Comparison of ENCODE assay signal across 10 cellular contexts in genomic region chr15:39084683-39085530, GRCh38.
DNase-seq lines count a peak whose midpoint lies in the region; ATAC-seq lines count a peak whose summit lies in the region.
"Had no signal": no experiment of that assay in that cellular context is flagged by ENCODE, and none has a peak within 500 bp of the region (broad histone marks: within the 10 kb centered on the region; RNA-seq: fewer than 3 reads in every experiment).

No MANE protein-coding gene starts in this region.

- H3K27ac ChIP-seq in substantia nigra (ENCODE audit: low read depth, low read length, poor library complexity, severe bottlenecking), result no peak overlapping the region
- H3K27ac ChIP-seq: BLaER1 had no signal

- no peak overlapping the region for H3K4me3 Mint-ChIP-seq in stimulated activated naive CD8-positive, alpha-beta T cell treated with anti-CD3 and anti-CD28 coated beads, Interleukin-15, amount 100 ng/mL, for 72 hours

- peaks cover 19% of the 10 kb centered on the region for H3K27me3 Mint-ChIP-seq in stimulated activated naive CD8-positive, alpha-beta T cell treated with anti-CD3 and anti-CD28 coated beads, Interleukin-15, amount 100 ng/mL, for 72 hours

- DNase-seq in stimulated activated naive CD8-positive, alpha-beta T cell treated with anti-CD3 and anti-CD28 coated beads, Interleukin-15, amount 100 ng/mL, for 72 hours, result peak in 1 of 2 donors; percentile 30
- DNase-seq in stimulated activated naive CD8-positive, alpha-beta T cell treated with anti-CD3 and anti-CD28 coated beads, Interleukin-15, Interleukin-2, amounts not matched to agents 100 U/mL and 50 U/mL, for 24 hours, result no peak
- DNase-seq in adipocyte (ENCODE audit: low read depth), result peak; percentile 71
- peak; percentile 43 for DNase-seq in left lobe of liver (ENCODE audit: low spot score)
- no peak for DNase-seq in iPS-NIHi7 (ENCODE audit: extremely low spot score)
- DNase-seq in substantia nigra (lab: John Stamatoyannopoulos, UW), result no peak
- DNase-seq: activated gamma-delta T cell had no signal

- no peak overlapping the region for H3K27ac Mint-ChIP-seq in stimulated activated naive CD8-positive, alpha-beta T cell treated with anti-CD3 and anti-CD28 coated beads, Interleukin-15, amount 100 ng/mL, for 72 hours

- H3K27me3 ChIP-seq in adipocyte (replicated peaks; ENCODE audit: control insufficient read depth, insufficient read depth, low read length), result no peaks in the 10 kb centered on the region
- H3K27me3 ChIP-seq: BLaER1 had no signal

- H3K9me3 ChIP-seq in adipocyte (ENCODE audit: control insufficient read depth, low read length), result no peaks in the 10 kb centered on the region
- H3K9me3 ChIP-seq: BLaER1 had no signal

- peaks cover 12% of the 10 kb centered on the region for H3K4me1 ChIP-seq in adipocyte (ENCODE audit: control insufficient read depth, insufficient read depth, low read length)
- H3K4me1 ChIP-seq: BLaER1 had no signal

- H3K9ac ChIP-seq in adipocyte (ENCODE audit: low read length), result peak overlapping the region; percentile 19
- H3K9ac ChIP-seq: BLaER1 had no signal

- peak; percentile 82 for ATAC-seq in stimulated activated naive CD8-positive, alpha-beta T cell treated with anti-CD3 and anti-CD28 coated beads, Interleukin-15, amount 100 ng/mL, for 72 hours
- no peak for ATAC-seq in stimulated activated naive CD8-positive, alpha-beta T cell treated with anti-CD3 and anti-CD28 coated beads, Interleukin-15, Interleukin-2, amounts not matched to agents 100 U/mL and 50 U/mL, for 24 hours
- no peak for ATAC-seq in left lobe of liver
- no peak for ATAC-seq in HG02763 (IDR thresholded peaks at IDR 0.05; ENCODE audit: unreplicated experiment)
- ATAC-seq in HG03439 (IDR thresholded peaks at IDR 0.05; ENCODE audit: unreplicated experiment), result no peak

- peaks cover 7% of the 10 kb centered on the region for H3K4me1 Mint-ChIP-seq in stimulated activated naive CD8-positive, alpha-beta T cell treated with anti-CD3 and anti-CD28 coated beads, Interleukin-15, amount 100 ng/mL, for 72 hours

- no peaks in the 10 kb centered on the region for H3K9me3 Mint-ChIP-seq in stimulated activated naive CD8-positive, alpha-beta T cell treated with anti-CD3 and anti-CD28 coated beads, Interleukin-15, amount 100 ng/mL, for 72 hours

- H3K4me3 ChIP-seq in adipocyte (ENCODE audit: low read length), result no peak overlapping the region
- H3K4me3 ChIP-seq: BLaER1 had no signal

- H3K36me3 ChIP-seq in adipocyte (ENCODE audit: control insufficient read depth, insufficient read depth, low read length, severe bottlenecking), result no peaks in the 10 kb centered on the region
- H3K36me3 ChIP-seq: BLaER1 had no signal

Comparison
In these comparisons a context has a peak if more than half of its experiments do, and no peak if none do; other contexts are left out.
1. DNase-seq: peak in adipocyte (single experiment) and left lobe of liver (single experiment); none in stimulated activated naive CD8-positive, alpha-beta T cell treated with anti-CD3 and anti-CD28 coated beads, Interleukin-15, Interleukin-2, amounts not matched to agents 100 U/mL and 50 U/mL, for 24 hours (single experiment), iPS-NIHi7 (single experiment) and substantia nigra (0 of 49).